In genomic region chr2:237471457-237472186, GRCh38 we compare ENCODE assay signal across 8 cellular contexts. TPM values are rescaled to one million over a fixed set of nuclear protein-coding genes. Genes with fewer than 3 reads are reported as not detected.
DNase-seq lines count a peak whose midpoint lies in the region; ATAC-seq and TF ChIP-seq lines count a peak whose summit lies in the region.

No MANE protein-coding gene starts in this region.

- WGBS in esophagus muscularis mucosa: 56% methylated on average over 12 of the region's 13 CpGs
- no CpG with 5 or more reads among the region's 13 CpGs for WGBS in trophoblast cell (ENCODE audit: extremely low coverage, insufficient coverage, insufficient read length)

- TF ChIP-seq EP300 in esophagus muscularis mucosa (IDR thresholded peaks at IDR 0.05): no peak

- H3K9me3 ChIP-seq in esophagus muscularis mucosa (no peaks in the 10 kb centered on the region), trophoblast cell (ENCODE audit: insufficient read depth, low read depth, low read length) (no peaks in the 10 kb centered on the region)

- peaks cover 8% of the 10 kb centered on the region for H3K79me1 ChIP-seq in trophoblast cell (ENCODE audit: low read length)

- peaks cover 4% of the 10 kb centered on the region for H3K79me2 ChIP-seq in trophoblast cell (ENCODE audit: control insufficient read depth, insufficient read depth, low read length, poor library complexity)

- no peak overlapping the region for H2AFZ ChIP-seq in trophoblast cell (ENCODE audit: insufficient read depth, low read length, poor library complexity)

- H3K4me2 ChIP-seq in trophoblast cell (ENCODE audit: low read length): no peak overlapping the region

- H3K36me3 ChIP-seq in esophagus muscularis mucosa (no peaks in the 10 kb centered on the region), trophoblast cell (ENCODE audit: control insufficient read depth in 1 of 2, insufficient read depth in 2 of 2, low read length in 2 of 2) (no peaks in the 10 kb centered on the region)

- H3K4me3 ChIP-seq in esophagus muscularis mucosa (no peak overlapping the region), trophoblast cell (ENCODE audit: low read depth, low read length) (no peak overlapping the region)

- no peak overlapping the region for H4K12ac ChIP-seq in trophoblast cell (ENCODE audit: low read depth, low read length)

- H2AK5ac ChIP-seq in trophoblast cell (ENCODE audit: low read length): no peak overlapping the region

- no peak for TF ChIP-seq POLR2A in esophagus muscularis mucosa (IDR thresholded peaks at IDR 0.05; ENCODE audit: low read depth)

- no peak overlapping the region for H3K4ac ChIP-seq in trophoblast cell (ENCODE audit: low read depth, low read length)

- H3K14ac ChIP-seq in trophoblast cell (ENCODE audit: low read length): no peak overlapping the region

- DNase-seq in DMS153 treated with DMSO at 0.1 percent for 48 hours (lab: John Stamatoyannopoulos, UW; ENCODE audit: unreplicated experiment) (peak; percentile 43), HK-2 (ENCODE audit: unreplicated experiment) (peak; percentile 60), UCSD-AML1 (lab: John Stamatoyannopoulos, UW; ENCODE audit: unreplicated experiment) (peak; percentile 49), esophagus muscularis mucosa (ENCODE audit: extremely low spot score) (no peak), trophoblast cell (peak in 1 of 2 donors; percentile 18)

- H3K27ac ChIP-seq in esophagus muscularis mucosa (replicated peaks in 1 of 4) (peak overlapping the region in 3 of 4 donors; percentile 34 to 54 (median 40)), trophoblast cell (ENCODE audit: low read depth, low read length) (no peak overlapping the region)

- no peak overlapping the region for H2BK120ac ChIP-seq in trophoblast cell (ENCODE audit: insufficient read depth, low read length, poor library complexity)

- no peak overlapping the region for H3K9ac ChIP-seq in trophoblast cell (ENCODE audit: low read length)

- peak; percentile 51 to 65 (median 59) for TF ChIP-seq CTCF in esophagus muscularis mucosa (IDR thresholded peaks at IDR 0.05)

- H2BK5ac ChIP-seq in trophoblast cell (ENCODE audit: low read depth, low read length, poor library complexity): no peak overlapping the region

- intact Hi-C loops in esophagus muscularis mucosa (cut with DNase I): loop anchor here (2.0 to 10.0 kb wide), 2 partner anchors 55 to 377 kb away; no protein-coding TSS in a partner anchor

- no peak overlapping the region for H4K8ac ChIP-seq in trophoblast cell (ENCODE audit: low read depth, low read length)

- no peak overlapping the region for H3K23ac ChIP-seq in trophoblast cell (ENCODE audit: low read length)

- ATAC-seq in GM21447 (IDR thresholded peaks at IDR 0.05; ENCODE audit: unreplicated experiment): no peak
- no peak for ATAC-seq in GM21390 (IDR thresholded peaks at IDR 0.05; ENCODE audit: unreplicated experiment)
- no peak for ATAC-seq in GM21526 (IDR thresholded peaks at IDR 0.05; ENCODE audit: low FRiP score, unreplicated experiment)

- peak overlapping the region; percentile 1 for H2BK12ac ChIP-seq in trophoblast cell (ENCODE audit: low read length)

- H3K27me3 ChIP-seq in esophagus muscularis mucosa (no peaks in the 10 kb centered on the region), trophoblast cell (ENCODE audit: insufficient read depth, low read length) (no peaks in the 10 kb centered on the region)

- H3K18ac ChIP-seq in trophoblast cell (ENCODE audit: low read length): no peak overlapping the region

- peak overlapping the region; percentile 3 for H4K91ac ChIP-seq in trophoblast cell (ENCODE audit: low read depth, low read length)

- peaks cover 20 to 42% (median 37%) of the 10 kb centered on the region in 4 donors for H3K4me1 ChIP-seq in esophagus muscularis mucosa
- H3K4me1 ChIP-seq in trophoblast cell (ENCODE audit: control insufficient read depth in 1 of 2, insufficient read depth in 2 of 2, low read length in 2 of 2): peaks cover 12 to 14% of the 10 kb centered on the region in 2 experiments

RNA-seq across cellular contexts. Expression of gene MLPH, which starts 15.4 kb away (rescaled TPM):
- total RNA-seq in esophagus muscularis mucosa: 1 to 10 TPM; 5.3 to 8.7 (median 7.8) TPM
- polyA plus RNA-seq in trophoblast cell (2013): 3.8 and 4.1 TPM in 2 replicates

RNA-seq across cellular contexts. Expression of gene COL6A3, which starts 57.7 kb away (rescaled TPM):
- total RNA-seq in esophagus muscularis mucosa: 100 to 1,000 TPM in 3 of 4 donors, 10 to 100 TPM in 1; 96.2 to 350 (median 192) TPM
- 81.7 and 90.1 TPM in 2 replicates for polyA plus RNA-seq in trophoblast cell (2013)
